Comparison of ENCODE assay signal across 8 cellular contexts in genomic region chr10:69348824-69349541, GRCh38.
A peak's percentile ranks its signal among the peaks of the same experiment; 100 is the strongest.
DNase-seq lines count a peak whose midpoint lies in the region; ATAC-seq, FAIRE-seq and TF ChIP-seq lines count a peak whose summit lies in the region.

No MANE protein-coding gene starts in this region.

- no peaks in the 10 kb centered on the region for H3K27me3 ChIP-seq in thymus (ENCODE audit: control insufficient read depth, insufficient read depth)

- intact Hi-C loops in left ventricle myocardium superior (cut with micrococcal nuclease), result no loop called here

- H3K4me1 ChIP-seq in thymus (ENCODE audit: control insufficient read depth, insufficient read depth, low read length), result peaks cover 64% of the 10 kb centered on the region

- FAIRE-seq in D721Med (lab: Jason Lieb, UNC), result no peak

- H3K9me3 ChIP-seq in thymus (ENCODE audit: control insufficient read depth), result no peaks in the 10 kb centered on the region

- no peaks in the 10 kb centered on the region for H3K9me3 Mint-ChIP-seq in activated naive CD4-positive, alpha-beta T cell treated with anti-CD3 and anti-CD28 coated beads, Interleukin-2, amount 50 U/mL, for 72 hours

- no peak overlapping the region for H3K4me3 ChIP-seq in thymus (ENCODE audit: low read length)

- H3K27ac ChIP-seq in thymus (ENCODE audit: low read depth), result peak overlapping the region; percentile 56

- peaks cover 9 to 72% of the 10 kb centered on the region in 2 donors for H3K36me3 Mint-ChIP-seq in activated naive CD4-positive, alpha-beta T cell treated with anti-CD3 and anti-CD28 coated beads, Interleukin-2, amount 50 U/mL, for 72 hours

- DNase-seq in GDM1 (lab: John Stamatoyannopoulos, UW) (peak; percentile 58), NCI-H1694 treated with DMSO at 0.1 percent for 48 hours (lab: John Stamatoyannopoulos, UW) (peak; percentile 52), left ventricle myocardium superior (peak; percentile 58), D721Med (ENCODE audit: insufficient read length, low spot score) (no peak)
- no peak for DNase-seq in activated naive CD4-positive, alpha-beta T cell treated with anti-CD3 and anti-CD28 coated beads, Interleukin-2, amount 50 U/mL, for 72 hours (ENCODE audit: low spot score in 2 of 2)

- peak in 1 of 2 donors; percentile 21 for ATAC-seq in activated naive CD4-positive, alpha-beta T cell treated with anti-CD3 and anti-CD28 coated beads, Interleukin-2, amount 50 U/mL, for 72 hours
- ATAC-seq in left ventricle myocardium superior, result peak; percentile 57
- ATAC-seq in HG03354 (IDR thresholded peaks at IDR 0.05; ENCODE audit: poor library complexity, severe bottlenecking, unreplicated experiment), result no peak
- ATAC-seq in GM18498 (IDR thresholded peaks at IDR 0.05; ENCODE audit: unreplicated experiment), result no peak

- peaks cover 15% of the 10 kb centered on the region for H3K36me3 ChIP-seq in thymus (ENCODE audit: control insufficient read depth, insufficient read depth)

- WGBS in thymus, result 76% methylated on average over 10 of the region's 10 CpGs

- peak overlapping the region; percentile 76 to 86 for H3K27ac Mint-ChIP-seq in activated naive CD4-positive, alpha-beta T cell treated with anti-CD3 and anti-CD28 coated beads, Interleukin-2, amount 50 U/mL, for 72 hours

- TF ChIP-seq CTCF in D721Med (IDR thresholded peaks at IDR 0.05; ENCODE audit: insufficient read depth, missing control alignments), result no peak

Comparison
In these comparisons a context has a peak if more than half of its experiments do, and no peak if none do; other contexts are left out.
1. DNase-seq: peak in GDM1 (single experiment), NCI-H1694 treated with DMSO at 0.1 percent for 48 hours (single experiment) and left ventricle myocardium superior (single experiment); none in activated naive CD4-positive, alpha-beta T cell treated with anti-CD3 and anti-CD28 coated beads, Interleukin-2, amount 50 U/mL, for 72 hours (0 of 2) and D721Med (single experiment).